ENCODE assay signal across 8 cellular contexts in genomic region chr4:39365360-39365759, GRCh38. TPM values are rescaled to one million over a fixed set of nuclear protein-coding genes. Genes with fewer than 3 reads are reported as not detected.
DNase-seq lines count a peak whose midpoint lies in the region; TF ChIP-seq lines count a peak whose summit lies in the region.

No MANE protein-coding gene starts in this region.

- no peak overlapping the region for H4K8ac ChIP-seq in neuronal stem cell (ENCODE audit: low read depth, low read length)

- no peaks in the 10 kb centered on the region for H3K9me3 Mint-ChIP-seq in Caco-2 (ENCODE audit: unreplicated experiment)

- H3K9me2 ChIP-seq in Loucy (replicated peaks; ENCODE audit: low read depth, low read length), result no peaks in the 10 kb centered on the region

- H3K27me3 Mint-ChIP-seq in Caco-2 (ENCODE audit: insufficient read depth, unreplicated experiment), result no peaks in the 10 kb centered on the region

- DNase-seq in Caco-2, result no peak
- no peak for DNase-seq in effector memory CD4-positive, alpha-beta T cell
- no peak for DNase-seq in neuronal stem cell (ENCODE audit: low spot score)
- no peak for DNase-seq in mesenteric fat pad (ENCODE audit: low spot score)
- no peak for DNase-seq in COLO668 (lab: John Stamatoyannopoulos, UW; ENCODE audit: unreplicated experiment)
- DNase-seq in NOMO-1 treated with dmso at 0.1 percent for 144 hours (lab: John Stamatoyannopoulos, UW; ENCODE audit: unreplicated experiment), result no peak
- no peak for DNase-seq in NCI-H1436 (lab: John Stamatoyannopoulos, UW)

- peaks cover 13% of the 10 kb centered on the region for H3K4me1 Mint-ChIP-seq in Caco-2 (ENCODE audit: low read depth, unreplicated experiment)

- H2BK12ac ChIP-seq in neuronal stem cell (ENCODE audit: low read length), result no peak overlapping the region

- no peak overlapping the region for H3K18ac ChIP-seq in neuronal stem cell (ENCODE audit: low read length)

- no peaks in the 10 kb centered on the region for H3F3A ChIP-seq in Loucy (ENCODE audit: low read depth)

- peak overlapping the region; percentile 96 for H3K4me3 Mint-ChIP-seq in Caco-2 (ENCODE audit: unreplicated experiment)

- H2AFZ ChIP-seq in Loucy (ENCODE audit: low read length), result peak overlapping the region; percentile 98; the same call in 1 of the 2 replicates
- peak overlapping the region; percentile 99 for H2AFZ ChIP-seq in neuronal stem cell (ENCODE audit: low read length)

- peak overlapping the region; percentile 98 for H3K27ac Mint-ChIP-seq in Caco-2 (ENCODE audit: unreplicated experiment)

- POLR2A ChIA-PET in Caco-2 (lab: Charles Lee), result no interaction called here

- H3K36me3 Mint-ChIP-seq in Caco-2 (ENCODE audit: insufficient read depth, unreplicated experiment), result peaks cover 23% of the 10 kb centered on the region

- BruUV-seq in Caco-2 (replicated peaks; lab: Mats Ljungman, UMichigan), result no TSS peak

- peaks cover 4% of the 10 kb centered on the region for H3K79me1 ChIP-seq in neuronal stem cell (ENCODE audit: low read depth, low read length)

- intact Hi-C loops in Caco-2 (cut with micrococcal nuclease; ENCODE audit: unreplicated experiment), result loop anchor here (5.0 kb wide), 3 partner anchors 42 to 87 kb away; partner anchors contain the start of gene KLB

- H3K14ac ChIP-seq in neuronal stem cell (ENCODE audit: low read length), result no peak overlapping the region

- no peak overlapping the region for H2BK120ac ChIP-seq in neuronal stem cell (ENCODE audit: low read depth, low read length)

- H3K27ac ChIP-seq in effector memory CD4-positive, alpha-beta T cell (ENCODE audit: insufficient read depth, low read length, poor library complexity, severe bottlenecking), result peak overlapping the region; percentile 79
- no peak overlapping the region for H3K27ac ChIP-seq in neuronal stem cell (replicated peaks; ENCODE audit: low read length)

- H3K27me3 ChIP-seq in Caco-2 (replicated peaks; ENCODE audit: control insufficient read depth, insufficient read depth, low read length), result no peaks in the 10 kb centered on the region
- H3K27me3 ChIP-seq in Loucy (ENCODE audit: insufficient read depth, low read length, poor library complexity, severe bottlenecking), result no peaks in the 10 kb centered on the region
- H3K27me3 ChIP-seq in effector memory CD4-positive, alpha-beta T cell (replicated peaks; ENCODE audit: control insufficient read depth, insufficient read depth, low read length, poor library complexity, severe bottlenecking), result no peaks in the 10 kb centered on the region
- H3K27me3 ChIP-seq in neuronal stem cell (ENCODE audit: control insufficient read depth in 3 of 3, insufficient read depth in 3 of 3, low read depth in 1 of 3, low read length in 3 of 3), result no peaks in the 10 kb centered on the region

- peak overlapping the region; percentile 90 for H3K9ac ChIP-seq in Loucy (ENCODE audit: low read depth, low read length, poor library complexity, severe bottlenecking)
- H3K9ac ChIP-seq in neuronal stem cell (ENCODE audit: low read depth, low read length, poor library complexity), result no peak overlapping the region

- no peak overlapping the region for H3K4ac ChIP-seq in neuronal stem cell (ENCODE audit: low read length)

- H3K4me3 ChIP-seq in Caco-2 (ENCODE audit: low read depth, low read length), result peak overlapping the region; percentile 88
- H3K4me3 ChIP-seq in Loucy (ENCODE audit: low read length, poor library complexity, severe bottlenecking), result peak overlapping the region; percentile 94
- peak overlapping the region; percentile 98 for H3K4me3 ChIP-seq in effector memory CD4-positive, alpha-beta T cell (ENCODE audit: insufficient read depth, low read depth, low read length, poor library complexity, severe bottlenecking)
- peak overlapping the region; percentile 93 to 95 for H3K4me3 ChIP-seq in neuronal stem cell (ENCODE audit: low read length in 2 of 2)

- H3K79me2 ChIP-seq in Loucy (ENCODE audit: insufficient read depth, low read length), result peaks cover 58% of the 10 kb centered on the region

- no peak for TF ChIP-seq CTCF in Caco-2 (IDR thresholded peaks at IDR 0.05; ENCODE audit: insufficient read depth in 1 of 2, low read depth in 1 of 2, low read length in 1 of 2, severe bottlenecking in 1 of 2, unreplicated experiment in 1 of 2)
- no peak for TF ChIP-seq CTCF in Loucy (conservative IDR thresholded peaks at IDR 0.05; ENCODE audit: low read length)

- CTCF ChIA-PET in Caco-2 (lab: Charles Lee), result interaction anchor here (0.7 kb wide), 1 partner anchor 93 kb away, joined by 3 read pairs; no protein-coding TSS in a partner anchor

- H3K23ac ChIP-seq in neuronal stem cell (ENCODE audit: low read depth, low read length, poor library complexity), result no peak overlapping the region

- no peak overlapping the region for H2AK5ac ChIP-seq in neuronal stem cell (ENCODE audit: low read depth, low read length)

- no peak overlapping the region for H4K91ac ChIP-seq in neuronal stem cell (ENCODE audit: low read depth, low read length, poor library complexity)

- H2BK5ac ChIP-seq in neuronal stem cell (ENCODE audit: low read length), result no peak overlapping the region

- no CpG with 5 or more reads among the region's 7 CpGs for WGBS in neuronal stem cell (ENCODE audit: extremely low coverage in 2 of 2, insufficient read length in 2 of 2, insufficient replicate concordance in 1 of 2), 2 donors

- H3K9me3 ChIP-seq in Caco-2 (no peaks in the 10 kb centered on the region), Loucy (ENCODE audit: insufficient read depth, low read depth, low read length) (no peaks in the 10 kb centered on the region), neuronal stem cell (replicated peaks in 1 of 2; ENCODE audit: control insufficient read depth in 2 of 2, insufficient read depth in 1 of 2, low read depth in 1 of 2, low read length in 2 of 2) (no peaks in the 10 kb centered on the region)
- H3K9me3 ChIP-seq in effector memory CD4-positive, alpha-beta T cell (ENCODE audit: control insufficient read depth, low read length), result no peaks in the 10 kb centered on the region

- no peak overlapping the region for H2BK15ac ChIP-seq in neuronal stem cell (ENCODE audit: low read length)

- peaks cover 50% of the 10 kb centered on the region for H4K20me1 ChIP-seq in Loucy (ENCODE audit: insufficient read depth, low read length, poor library complexity, severe bottlenecking)

- H3K4me2 ChIP-seq in Loucy (ENCODE audit: low read depth, low read length, poor library complexity, severe bottlenecking) (peak overlapping the region; percentile 71), neuronal stem cell (ENCODE audit: insufficient read depth, low read length, poor library complexity, severe bottlenecking) (peak overlapping the region; percentile 75)

- H3K4me1 ChIP-seq in Caco-2 (peaks cover 4% of the 10 kb centered on the region; the same call in 1 of the 2 replicates), Loucy (ENCODE audit: insufficient read depth, low read length, poor library complexity, severe bottlenecking) (peaks cover 14% of the 10 kb centered on the region), neuronal stem cell (ENCODE audit: control insufficient read depth in 2 of 2, insufficient read depth in 1 of 2, low read depth in 1 of 2, low read length in 2 of 2) (no peaks in the 10 kb centered on the region)
- H3K4me1 ChIP-seq in effector memory CD4-positive, alpha-beta T cell (ENCODE audit: control insufficient read depth, insufficient read depth, low read length, poor library complexity, severe bottlenecking), result no peaks in the 10 kb centered on the region

- H3K36me3 ChIP-seq in Caco-2 (ENCODE audit: control insufficient read depth, insufficient read depth, low read length) (no peaks in the 10 kb centered on the region), Loucy (ENCODE audit: insufficient read depth, low read length) (no peaks in the 10 kb centered on the region), neuronal stem cell (replicated peaks in 1 of 2; ENCODE audit: control insufficient read depth in 2 of 2, insufficient read depth in 2 of 2, low read length in 2 of 2) (peaks cover 0 to 8% of the 10 kb centered on the region in 2 donors)
- no peaks in the 10 kb centered on the region for H3K36me3 ChIP-seq in effector memory CD4-positive, alpha-beta T cell (ENCODE audit: control insufficient read depth, insufficient read depth, low read length)

RNA-seq across cellular contexts. Expression of gene RFC1, which starts 0.8 kb away (rescaled TPM):
- total RNA-seq in Caco-2 (2022) (58.8 and 63.4 TPM in 2 replicates), mesenteric fat pad (31.4 TPM)
- polyA plus RNA-seq in neuronal stem cell (2013, experiment 1 of 2), result 125 TPM
- 132 TPM for polyA plus RNA-seq in neuronal stem cell (2013, experiment 2 of 2)

RNA-seq across cellular contexts. Expression of gene KLB, which starts 41.4 kb away (rescaled TPM):
- total RNA-seq in Caco-2 (2022) (2.2 TPM in 2 replicates), mesenteric fat pad (7.4 TPM)
- polyA plus RNA-seq in neuronal stem cell (2013, experiment 1 of 2), result not detected
- polyA plus RNA-seq in neuronal stem cell (2013, experiment 2 of 2), result under 0.01 TPM
